ENCODE assay signal across 8 cellular contexts in the genomic region with DNA sequence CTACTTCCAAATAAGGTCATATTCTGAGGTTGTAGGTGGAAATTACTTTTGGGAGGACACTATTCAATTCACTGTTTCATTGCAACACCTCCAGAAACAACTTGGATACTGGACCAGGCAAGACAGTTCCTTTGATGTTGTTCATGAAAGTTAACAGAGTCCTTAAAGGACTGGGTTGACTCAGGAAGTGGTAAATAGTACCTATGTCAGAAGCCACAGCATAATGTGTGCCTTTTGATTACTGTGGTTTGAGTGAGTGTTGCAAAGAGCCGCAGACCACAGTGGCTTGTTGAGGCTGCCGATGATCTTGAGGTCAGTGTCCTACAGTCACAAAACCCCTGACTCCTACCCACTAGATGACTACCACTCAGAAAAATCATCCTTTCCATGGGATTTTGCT. TPM values are rescaled to one million over a fixed set of nuclear protein-coding genes. Genes with fewer than 3 reads are reported as not detected.
DNase-seq lines count a peak whose midpoint lies in the region; ATAC-seq and TF ChIP-seq lines count a peak whose summit lies in the region.

No MANE protein-coding gene starts in this region.

- ATAC-seq in GM19452 (IDR thresholded peaks at IDR 0.05; ENCODE audit: unreplicated experiment): peak; percentile 99
- peak; percentile 97 for ATAC-seq in HG03342 (IDR thresholded peaks at IDR 0.05; ENCODE audit: unreplicated experiment)
- ATAC-seq in mucosa of descending colon: peak; percentile 34

- intact Hi-C loops in mucosa of descending colon (cut with DNase I, micrococcal nuclease): no loop called here
- intact Hi-C loops in head of caudate nucleus (cut with DNase I): no loop called here

- no peak overlapping the region for H3K4me3 ChIP-seq in mucosa of descending colon

- TF ChIP-seq CTCF in mucosa of descending colon (IDR thresholded peaks at IDR 0.05): no peak

- no peaks in the 10 kb centered on the region for H3K9me3 ChIP-seq in mucosa of descending colon

- peaks cover 6% of the 10 kb centered on the region for H3K4me1 ChIP-seq in mucosa of descending colon (ENCODE audit: low read depth)

- H3K36me3 ChIP-seq in mucosa of descending colon (ENCODE audit: low read depth): no peaks in the 10 kb centered on the region

- DNase-seq in activated CD4-positive, alpha-beta T cell treated with anti-CD3 and anti-CD28 coated beads for 24 hours (ENCODE audit: low read depth in 2 of 2): peak; percentile 16 to 28
- DNase-seq in mucosa of descending colon: peak in 1 of 3 donors; percentile 36
- no peak for DNase-seq in HT-29 (ENCODE audit: low spot score)
- no peak for DNase-seq in DMS 273 treated with DMSO at 0.1 percent for 48 hours (lab: John Stamatoyannopoulos, UW)
- DNase-seq in AG20443 (ENCODE audit: low spot score): no peak
- DNase-seq in head of caudate nucleus: no peak

RNA-seq across cellular contexts. Expression of a gene that starts 10.9 kb away (rescaled TPM):
- 10 to 100 TPM in 2 of 3 donors, 1 to 10 TPM in 1; 3.2 to 12.2 (median 11.6) TPM for total RNA-seq in mucosa of descending colon
- 7.9 and 16.7 TPM in 2 replicates for total RNA-seq in HT-29 (2014; rRNA removed; shearing (Covaris generic))

Comparison
In these comparisons a context has a peak if more than half of its experiments do, and no peak if none do; other contexts are left out.
1. ATAC-seq: peak in every context shown above with its lines; median percentile 99 in GM19452; 97 in HG03342; 34 in mucosa of descending colon.
2. DNase-seq: peak in activated CD4-positive, alpha-beta T cell treated with anti-CD3 and anti-CD28 coated beads for 24 hours (2 of 2); none in HT-29 (single experiment), DMS 273 treated with DMSO at 0.1 percent for 48 hours (single experiment), AG20443 (single experiment) and head of caudate nucleus (0 of 42).